In the genomic region with DNA sequence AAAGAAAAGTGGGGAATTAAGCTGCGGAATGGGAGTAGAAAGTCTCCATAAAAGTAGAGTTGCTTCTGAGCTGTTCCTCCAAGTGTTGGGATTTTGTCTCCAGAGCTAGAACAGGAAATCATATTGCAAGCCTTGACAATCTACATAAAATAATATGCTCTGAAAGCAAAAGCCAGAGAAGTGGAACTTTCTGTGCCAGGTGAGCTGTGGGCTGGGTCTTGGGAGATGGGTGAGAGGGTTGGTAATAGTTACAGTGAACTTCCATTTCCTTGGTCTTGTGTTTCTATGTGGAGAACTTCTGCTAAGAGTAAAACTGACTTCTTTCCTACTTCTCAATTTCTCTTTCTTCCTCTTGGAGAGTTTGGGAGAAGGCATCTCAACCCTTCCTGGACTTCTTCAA, we compare ENCODE assay signal across 9 cellular contexts. TPM values are rescaled to one million over a fixed set of nuclear protein-coding genes. Genes with fewer than 3 reads are reported as not detected.
DNase-seq lines count a peak whose midpoint lies in the region; ATAC-seq and TF ChIP-seq lines count a peak whose summit lies in the region.
"Had no signal": no experiment of that assay in that cellular context is flagged by ENCODE, and none has a peak within 500 bp of the region (broad histone marks: within the 10 kb centered on the region; RNA-seq: fewer than 3 reads in every experiment).

No MANE protein-coding gene starts in this region.

- TF ChIP-seq CTCF in natural killer cell (IDR thresholded peaks at IDR 0.05) = no peak

- peak overlapping the region; percentile 93 for H3K4me3 Mint-ChIP-seq in stimulated activated naive CD8-positive, alpha-beta T cell treated with anti-CD3 and anti-CD28 coated beads, Interleukin-15, Interleukin-2, amounts not matched to agents 100 ng/mL and 50 ng/mL, for 24 hours
- H3K4me3 Mint-ChIP-seq in activated T-helper 17 cell treated with anti-CD3 and anti-CD28 coated beads, Interleukin-2, amount 50 U/mL, for 72 hours = peak overlapping the region; percentile 89
- peak overlapping the region; percentile 100 for H3K4me3 Mint-ChIP-seq in natural killer cell

- intact Hi-C loops in natural killer cell (cut with micrococcal nuclease) = loop anchor here (10.0 kb wide), 2 partner anchors 943 to 1223 kb away; partner anchors contain the start of gene ZNF184

- peaks cover 42% of the 10 kb centered on the region for H3K4me1 Mint-ChIP-seq in stimulated activated naive CD8-positive, alpha-beta T cell treated with anti-CD3 and anti-CD28 coated beads, Interleukin-15, Interleukin-2, amounts not matched to agents 100 ng/mL and 50 ng/mL, for 24 hours (ENCODE audit: low read depth)
- peaks cover 22% of the 10 kb centered on the region for H3K4me1 Mint-ChIP-seq in activated T-helper 17 cell treated with anti-CD3 and anti-CD28 coated beads, Interleukin-2, amount 50 U/mL, for 72 hours
- H3K4me1 Mint-ChIP-seq in natural killer cell = peaks cover 29 to 43% of the 10 kb centered on the region in 2 donors

- no peaks in the 10 kb centered on the region for H3K27me3 Mint-ChIP-seq in stimulated activated naive CD8-positive, alpha-beta T cell treated with anti-CD3 and anti-CD28 coated beads, Interleukin-15, Interleukin-2, amounts not matched to agents 100 ng/mL and 50 ng/mL, for 24 hours
- H3K27me3 Mint-ChIP-seq in activated T-helper 17 cell treated with anti-CD3 and anti-CD28 coated beads, Interleukin-2, amount 50 U/mL, for 72 hours = no peaks in the 10 kb centered on the region
- peaks cover 0 to 4% of the 10 kb centered on the region in 2 donors for H3K27me3 Mint-ChIP-seq in natural killer cell (ENCODE audit: low read depth in 2 of 2)

- no peak for DNase-seq in stimulated activated naive CD8-positive, alpha-beta T cell treated with anti-CD3 and anti-CD28 coated beads, Interleukin-15, Interleukin-2, amounts not matched to agents 100 U/mL and 50 U/mL, for 24 hours
- no peak for DNase-seq in natural killer cell
- DNase-seq in A172 (ENCODE audit: low spot score) = no peak
- no peak for DNase-seq in NCI-H510A (lab: John Stamatoyannopoulos, UW)
- no peak for DNase-seq in OCI-M1 (lab: John Stamatoyannopoulos, UW)

- no peaks in the 10 kb centered on the region for H3K9me3 Mint-ChIP-seq in stimulated activated naive CD8-positive, alpha-beta T cell treated with anti-CD3 and anti-CD28 coated beads, Interleukin-15, Interleukin-2, amounts not matched to agents 100 ng/mL and 50 ng/mL, for 24 hours
- H3K9me3 Mint-ChIP-seq in activated T-helper 17 cell treated with anti-CD3 and anti-CD28 coated beads, Interleukin-2, amount 50 U/mL, for 72 hours = peaks cover 3% of the 10 kb centered on the region
- H3K9me3 Mint-ChIP-seq in natural killer cell = peaks cover 0 to 3% of the 10 kb centered on the region in 2 donors

- ATAC-seq in stimulated activated naive CD8-positive, alpha-beta T cell treated with anti-CD3 and anti-CD28 coated beads, Interleukin-15, Interleukin-2, amounts not matched to agents 100 U/mL and 50 U/mL, for 24 hours = no peak
- ATAC-seq in activated T-helper 17 cell treated with anti-CD3 and anti-CD28 coated beads, Interleukin-2, amount 50 U/mL, for 72 hours (replicated peaks) = no peak
- ATAC-seq in natural killer cell = no peak
- ATAC-seq in GM21723 (IDR thresholded peaks at IDR 0.05; ENCODE audit: unreplicated experiment) = no peak

- H3K36me3 Mint-ChIP-seq in stimulated activated naive CD8-positive, alpha-beta T cell treated with anti-CD3 and anti-CD28 coated beads, Interleukin-15, Interleukin-2, amounts not matched to agents 100 ng/mL and 50 ng/mL, for 24 hours (ENCODE audit: low read depth) = no peaks in the 10 kb centered on the region
- peaks cover 12% of the 10 kb centered on the region for H3K36me3 Mint-ChIP-seq in activated T-helper 17 cell treated with anti-CD3 and anti-CD28 coated beads, Interleukin-2, amount 50 U/mL, for 72 hours (ENCODE audit: low read depth)
- peaks cover 7% of the 10 kb centered on the region for H3K36me3 Mint-ChIP-seq in natural killer cell

- peak overlapping the region; percentile 84 for H3K27ac Mint-ChIP-seq in stimulated activated naive CD8-positive, alpha-beta T cell treated with anti-CD3 and anti-CD28 coated beads, Interleukin-15, Interleukin-2, amounts not matched to agents 100 ng/mL and 50 ng/mL, for 24 hours
- peak overlapping the region; percentile 97 for H3K27ac Mint-ChIP-seq in activated T-helper 17 cell treated with anti-CD3 and anti-CD28 coated beads, Interleukin-2, amount 50 U/mL, for 72 hours
- peak overlapping the region; percentile 99 for H3K27ac Mint-ChIP-seq in natural killer cell

RNA-seq across cellular contexts. Expression of gene HMGN4, which starts 6.3 kb away (rescaled TPM):
- total RNA-seq in activated T-helper 17 cell treated with anti-CD3 and anti-CD28 coated beads, Interleukin-2, amount 50 U/mL, for 72 hours = 10 to 100 TPM; 84.3 to 90.3 TPM
- total RNA-seq in natural killer cell = 10 to 100 TPM; 55.7 to 80.6 (median 70.3) TPM
- 101 and 106 TPM in 2 replicates for total RNA-seq in A172 (2014; rRNA removed; shearing (Covaris generic))

RNA-seq across cellular contexts. Expression of gene BTN1A1, which starts 31.8 kb away (rescaled TPM):
- total RNA-seq in activated T-helper 17 cell treated with anti-CD3 and anti-CD28 coated beads, Interleukin-2, amount 50 U/mL, for 72 hours = under 1 TPM in 1 of 2 donors, not detected in 1; 0.21 TPM
- not detected for total RNA-seq in natural killer cell
- not detected in 2 replicates for total RNA-seq in A172 (2014; rRNA removed; shearing (Covaris generic))
- total RNA-seq: mesenteric fat pad had no signal
